9 cellular contexts compared by ENCODE assay signal in the genomic region with DNA sequence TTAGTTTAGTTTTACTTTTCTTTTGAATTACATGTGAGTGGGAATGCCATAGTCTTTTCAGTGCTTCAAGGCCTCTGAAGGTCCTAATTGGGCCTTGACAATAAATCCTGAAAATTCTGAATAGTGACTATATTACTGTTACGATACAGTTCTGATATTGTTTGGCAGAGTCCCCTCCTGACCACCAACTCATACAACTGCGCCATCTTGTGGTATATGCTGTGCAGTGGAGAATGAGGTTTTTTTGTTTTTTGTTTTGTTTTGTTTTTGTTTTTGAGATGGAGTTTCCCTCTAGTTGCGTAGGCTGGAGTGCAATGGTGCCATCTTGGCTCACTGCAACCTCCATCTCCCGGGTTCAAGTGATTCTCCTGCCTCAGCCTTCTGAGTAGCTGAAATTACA. TPM values are rescaled to one million over a fixed set of nuclear protein-coding genes. Genes with fewer than 3 reads are reported as not detected.
DNase-seq lines count a peak whose midpoint lies in the region; TF ChIP-seq lines count a peak whose summit lies in the region.
"Had no signal": no experiment of that assay in that cellular context is flagged by ENCODE, and none has a peak within 500 bp of the region (broad histone marks: within the 10 kb centered on the region; RNA-seq: fewer than 3 reads in every experiment).

No MANE protein-coding gene starts in this region.

- H3K27ac Mint-ChIP-seq in endothelial cell (ENCODE audit: unreplicated experiment) = no peak overlapping the region
- H3K27ac Mint-ChIP-seq: activated naive CD8-positive, alpha-beta T cell had no signal

- TF ChIP-seq POLR2A in suprapubic skin (IDR thresholded peaks at IDR 0.05) (no peak), stomach (IDR thresholded peaks at IDR 0.05) (no peak)

- H3K9me3 Mint-ChIP-seq in endothelial cell (ENCODE audit: unreplicated experiment) = no peaks in the 10 kb centered on the region

- no peak for TF ChIP-seq EP300 in suprapubic skin (IDR thresholded peaks at IDR 0.05)
- TF ChIP-seq EP300 in stomach (IDR thresholded peaks at IDR 0.05) = no peak

- H3K4me3 ChIP-seq in cardiac muscle cell (no peak overlapping the region), right atrium auricular region (no peak overlapping the region), suprapubic skin (no peak overlapping the region), stomach (no peak overlapping the region)

- H3K27me3 ChIP-seq in cardiac muscle cell (no peaks in the 10 kb centered on the region), right atrium auricular region (no peaks in the 10 kb centered on the region), suprapubic skin (no peaks in the 10 kb centered on the region), stomach (peaks cover 0 to 3% (median 0%) of the 10 kb centered on the region in 3 donors)

- H3K27me3 Mint-ChIP-seq in endothelial cell (ENCODE audit: unreplicated experiment) = peaks cover 3% of the 10 kb centered on the region

- TF ChIP-seq CTCF in cardiac muscle cell (IDR thresholded peaks at IDR 0.05; ENCODE audit: low read depth, low read length) (peak; percentile 46), right atrium auricular region (IDR thresholded peaks at IDR 0.05) (peak in 1 of 2 donors; percentile 62), endothelial cell (IDR thresholded peaks at IDR 0.05; ENCODE audit: unreplicated experiment) (peak; percentile 53), suprapubic skin (IDR thresholded peaks at IDR 0.05) (peak; percentile 5 to 7), stomach (IDR thresholded peaks at IDR 0.05) (peak in 2 of 7 experiments; percentile 24 to 40)

- no peaks in the 10 kb centered on the region for H3K9me3 ChIP-seq in cardiac muscle cell (ENCODE audit: low read depth)
- no peaks in the 10 kb centered on the region for H3K9me3 ChIP-seq in right atrium auricular region
- H3K9me3 ChIP-seq in suprapubic skin = no peaks in the 10 kb centered on the region
- peaks cover 0 to 2% (median 0%) of the 10 kb centered on the region in 4 donors for H3K9me3 ChIP-seq in stomach

- H3K4me3 Mint-ChIP-seq in endothelial cell (ENCODE audit: unreplicated experiment) = no peak overlapping the region
- H3K4me3 Mint-ChIP-seq: activated naive CD8-positive, alpha-beta T cell had no signal

- H3K27ac ChIP-seq in cardiac muscle cell (no peak overlapping the region), right atrium auricular region (no peak overlapping the region), suprapubic skin (no peak overlapping the region), stomach (no peak overlapping the region)

- no peaks in the 10 kb centered on the region for H3K4me1 Mint-ChIP-seq in endothelial cell (ENCODE audit: unreplicated experiment)

- DNase-seq in cardiac muscle cell (ENCODE audit: low read depth in 1 of 2, low spot score in 1 of 2) (peak; percentile 26 to 54), right atrium auricular region (ENCODE audit: low spot score) (no peak), NAMALWA (ENCODE audit: low spot score) (peak; percentile 47), endothelial cell (ENCODE audit: low spot score) (peak; percentile 20), suprapubic skin (ENCODE audit: low spot score in 2 of 2) (no peak), stomach (no peak), AML-193 (lab: John Stamatoyannopoulos, UW) (no peak), SW 1271 (lab: John Stamatoyannopoulos, UW) (no peak)

- WGBS in suprapubic skin = 52% methylated on average over 4 of the region's 4 CpGs
- 39 to 56% (median 48%) methylated on average over 4 of the region's 4 CpGs for WGBS in stomach, 5 donors

- intact Hi-C loops in stomach (cut with DNase I; ENCODE audit: low total_unique reads) = loop anchor here (10.0 kb wide), 1 partner anchor 143 kb away; no protein-coding TSS in a partner anchor

- H3K36me3 ChIP-seq in cardiac muscle cell (no peaks in the 10 kb centered on the region), right atrium auricular region (no peaks in the 10 kb centered on the region), suprapubic skin (no peaks in the 10 kb centered on the region), stomach (no peaks in the 10 kb centered on the region)

- H3K4me1 ChIP-seq in cardiac muscle cell (ENCODE audit: low read depth) = no peaks in the 10 kb centered on the region
- no peaks in the 10 kb centered on the region for H3K4me1 ChIP-seq in right atrium auricular region
- peaks cover 5% of the 10 kb centered on the region for H3K4me1 ChIP-seq in suprapubic skin
- H3K4me1 ChIP-seq in stomach = no peaks in the 10 kb centered on the region

- H3K36me3 Mint-ChIP-seq in endothelial cell (ENCODE audit: low read depth, unreplicated experiment) = no peaks in the 10 kb centered on the region
- H3K36me3 Mint-ChIP-seq: activated naive CD8-positive, alpha-beta T cell had no signal

RNA-seq across cellular contexts. Expression of a gene that starts 56.6 kb away (rescaled TPM):
- total RNA-seq in cardiac muscle cell (0.63 and 0.74 TPM in 2 replicates), right atrium auricular region (10 to 100 TPM; 10.4 to 13.3 TPM), endothelial cell (ENCODE audit: unreplicated experiment) (0.28 TPM), suprapubic skin (10 to 100 TPM in 2 of 4 donors, 1 to 10 TPM in 2; 4.7 to 23.4 (median 9.8) TPM), stomach (100 to 1,000 TPM in 1 of 5 donors, 10 to 100 TPM in 1, 1 to 10 TPM in 3; 3.2 to 140 (median 7.0) TPM)
- polyA plus RNA-seq in cardiac muscle cell (0.54 TPM in 1 of 2 replicates, not detected in the other), stomach (10 to 100 TPM in 1 of 3 donors, 1 to 10 TPM in 2; 2.6 to 10.5 (median 3.3) TPM)

Comparison
In these comparisons a context has a peak if more than half of its experiments do, and no peak if none do; other contexts are left out.
1. DNase-seq: peak in cardiac muscle cell (2 of 2), NAMALWA (single experiment) and endothelial cell (single experiment); none in right atrium auricular region (single experiment), suprapubic skin (0 of 2), stomach (single experiment), AML-193 (0 of 2) and SW 1271 (0 of 2).